13 cellular contexts compared by ENCODE assay signal in the genomic region with DNA sequence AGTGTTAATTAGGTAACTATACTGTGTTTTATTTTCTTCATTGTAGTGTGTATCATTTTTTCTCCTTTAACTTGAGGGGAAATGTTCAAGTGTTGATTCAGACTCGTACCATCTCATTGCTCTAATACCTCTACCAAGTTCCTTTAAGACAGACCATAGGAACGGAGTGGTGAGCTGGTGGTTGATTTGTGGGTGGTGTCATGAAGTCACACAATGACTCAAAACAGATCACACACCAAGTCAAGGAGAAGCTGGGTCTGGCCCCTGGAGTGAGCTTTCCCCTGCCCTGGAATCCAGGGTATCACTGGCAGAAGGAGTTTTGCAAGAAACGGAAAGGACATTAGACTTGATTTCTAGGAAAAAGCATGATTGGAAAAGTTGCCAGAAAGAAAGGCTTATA.
DNase-seq lines count a peak whose midpoint lies in the region; ATAC-seq, FAIRE-seq and TF ChIP-seq lines count a peak whose summit lies in the region.
"Had no signal": no experiment of that assay in that cellular context is flagged by ENCODE, and none has a peak within 500 bp of the region (broad histone marks: within the 10 kb centered on the region; RNA-seq: fewer than 3 reads in every experiment).

No MANE protein-coding gene starts in this region.

- POLR2A ChIA-PET in activated CD4-positive, alpha-beta memory T cell treated with anti-CD3 and anti-CD28 coated beads, Interleukin-2, amount 10 ng/mL, durations not matched to agents 7 days and 5 days (lab: Charles Lee): interaction anchor here (0.9 to 2.5 kb wide), 5 partner anchors 12 to 124 kb away, joined by 4 to 16 read pairs (median 6); no protein-coding TSS in a partner anchor

- intact Hi-C loops in left cardiac atrium (cut with DNase I): no loop called here

- CTCF ChIA-PET in activated CD4-positive, alpha-beta memory T cell treated with anti-CD3 and anti-CD28 coated beads, Interleukin-2, amount 10 ng/mL, durations not matched to agents 7 days and 5 days (lab: Charles Lee): interaction anchor here (0.9 to 8.2 kb wide), 5 partner anchors 17 to 125 kb away, joined by 3 to 263 read pairs (median 5); no protein-coding TSS in a partner anchor

- peak overlapping the region; percentile 39 for H3K4me2 ChIP-seq in hepatocyte
- H3K4me2 ChIP-seq: BLaER1 had no signal

- no peak overlapping the region for H3K4me3 Mint-ChIP-seq in activated CD4-positive, alpha-beta memory T cell treated with anti-CD3 and anti-CD28 coated beads, Interleukin-2, amount 10 ng/mL, durations not matched to agents 7 days and 5 days
- H3K4me3 Mint-ChIP-seq in stimulated activated effector memory CD8-positive, alpha-beta T cell treated with anti-CD3 and anti-CD28 coated beads, Interleukin-12 subunit alpha, Interleukin-12 subunit beta, amount 100 ng/mL, for 72 hours: no peak overlapping the region

- H3K27me3 ChIP-seq in right atrium auricular region (no peaks in the 10 kb centered on the region), hepatocyte (no peaks in the 10 kb centered on the region)
- H3K27me3 ChIP-seq: BLaER1, ovary, upper lobe of right lung had no signal

- no peaks in the 10 kb centered on the region for H3K79me2 ChIP-seq in hepatocyte

- peaks cover 59% of the 10 kb centered on the region for H3K4me1 Mint-ChIP-seq in activated CD4-positive, alpha-beta memory T cell treated with anti-CD3 and anti-CD28 coated beads, Interleukin-2, amount 10 ng/mL, durations not matched to agents 7 days and 5 days
- peaks cover 59% of the 10 kb centered on the region for H3K4me1 Mint-ChIP-seq in stimulated activated effector memory CD8-positive, alpha-beta T cell treated with anti-CD3 and anti-CD28 coated beads, Interleukin-12 subunit alpha, Interleukin-12 subunit beta, amount 100 ng/mL, for 72 hours

- WGBS in hepatocyte (ENCODE audit: low lambda C conversion rate, missing lambda C conversion rate): 46% methylated on average over 3 of the region's 3 CpGs

- peak; percentile 47 to 53 for ATAC-seq in left cardiac atrium
- ATAC-seq in stimulated activated effector memory CD8-positive, alpha-beta T cell treated with anti-CD3 and anti-CD28 coated beads, Interleukin-12 subunit alpha, Interleukin-12 subunit beta, amount 100 ng/mL, for 72 hours: peak; percentile 90
- no peak for ATAC-seq in GM18858 (IDR thresholded peaks at IDR 0.05; ENCODE audit: unreplicated experiment)
- ATAC-seq: upper lobe of right lung had no signal

- DNase-seq in left cardiac atrium (no peak), right atrium auricular region (ENCODE audit: low spot score) (no peak), hepatocyte (ENCODE audit: low spot score) (peak; percentile 28), GM12891 (ENCODE audit: insufficient read length, low spot score) (no peak), HuH-7 (ENCODE audit: low spot score) (no peak)
- DNase-seq in activated CD4-positive, alpha-beta memory T cell treated with anti-CD3 and anti-CD28 coated beads, Interleukin-2, amount 10 ng/mL, durations not matched to agents 7 days and 5 days: peak; percentile 81
- peak; percentile 45 to 84 for DNase-seq in stimulated activated effector memory CD8-positive, alpha-beta T cell treated with anti-CD3 and anti-CD28 coated beads, Interleukin-12 subunit alpha, Interleukin-12 subunit beta, amount 100 ng/mL, for 72 hours (ENCODE audit: low spot score in 2 of 2)
- DNase-seq: ovary, SW 1271, upper lobe of right lung had no signal

- H3K36me3 ChIP-seq in right atrium auricular region (no peaks in the 10 kb centered on the region), hepatocyte (replicated peaks; ENCODE audit: insufficient read depth, low read depth) (no peaks in the 10 kb centered on the region)
- H3K36me3 ChIP-seq: BLaER1, ovary, upper lobe of right lung had no signal

- H3K27ac Mint-ChIP-seq in activated CD4-positive, alpha-beta memory T cell treated with anti-CD3 and anti-CD28 coated beads, Interleukin-2, amount 10 ng/mL, durations not matched to agents 7 days and 5 days: peak overlapping the region; percentile 72
- H3K27ac Mint-ChIP-seq in stimulated activated effector memory CD8-positive, alpha-beta T cell treated with anti-CD3 and anti-CD28 coated beads, Interleukin-12 subunit alpha, Interleukin-12 subunit beta, amount 100 ng/mL, for 72 hours: peak overlapping the region; percentile 71

- no peaks in the 10 kb centered on the region for H3K27me3 Mint-ChIP-seq in activated CD4-positive, alpha-beta memory T cell treated with anti-CD3 and anti-CD28 coated beads, Interleukin-2, amount 10 ng/mL, durations not matched to agents 7 days and 5 days

- H3K27ac ChIP-seq in right atrium auricular region (no peak overlapping the region), hepatocyte (peak overlapping the region; percentile 61)
- H3K27ac ChIP-seq: BLaER1, ovary, upper lobe of right lung had no signal

- no peak for FAIRE-seq in GM12891 (lab: Jason Lieb, UNC)
- FAIRE-seq: frontal cortex had no signal

- TF ChIP-seq CTCF in right atrium auricular region (IDR thresholded peaks at IDR 0.05) (no peak), hepatocyte (IDR thresholded peaks at IDR 0.05; ENCODE audit: poor library complexity) (no peak)

- H3K4me3 ChIP-seq in right atrium auricular region (no peak overlapping the region), hepatocyte (no peak overlapping the region)
- H3K4me3 ChIP-seq: BLaER1, ovary, upper lobe of right lung had no signal

- no peaks in the 10 kb centered on the region for H4K20me1 ChIP-seq in hepatocyte (ENCODE audit: insufficient read depth, poor library complexity, severe bottlenecking)
- H4K20me1 ChIP-seq: BLaER1 had no signal

- no peaks in the 10 kb centered on the region for H3K9me2 ChIP-seq in hepatocyte (replicated peaks; ENCODE audit: insufficient read depth)

- H3K4me1 ChIP-seq in right atrium auricular region (peaks cover 0 to 6% of the 10 kb centered on the region in 2 donors), hepatocyte (ENCODE audit: insufficient read depth) (peaks cover 4% of the 10 kb centered on the region)
- H3K4me1 ChIP-seq: BLaER1, upper lobe of right lung had no signal

- H3K9me3 ChIP-seq in right atrium auricular region (no peaks in the 10 kb centered on the region), hepatocyte (ENCODE audit: low read depth) (no peaks in the 10 kb centered on the region)
- H3K9me3 ChIP-seq: BLaER1, ovary, upper lobe of right lung had no signal

- no peak for TF ChIP-seq POLR2A in GM12891 (IDR thresholded peaks at IDR 0.05; ENCODE audit: low read depth, low read length)

- peaks cover 14% of the 10 kb centered on the region for H3K36me3 Mint-ChIP-seq in activated CD4-positive, alpha-beta memory T cell treated with anti-CD3 and anti-CD28 coated beads, Interleukin-2, amount 10 ng/mL, durations not matched to agents 7 days and 5 days (ENCODE audit: low read depth)
- peaks cover 6% of the 10 kb centered on the region for H3K36me3 Mint-ChIP-seq in stimulated activated effector memory CD8-positive, alpha-beta T cell treated with anti-CD3 and anti-CD28 coated beads, Interleukin-12 subunit alpha, Interleukin-12 subunit beta, amount 100 ng/mL, for 72 hours

- H2AFZ ChIP-seq in hepatocyte: no peak overlapping the region

- H3K9me3 Mint-ChIP-seq in activated CD4-positive, alpha-beta memory T cell treated with anti-CD3 and anti-CD28 coated beads, Interleukin-2, amount 10 ng/mL, durations not matched to agents 7 days and 5 days: peaks cover 2% of the 10 kb centered on the region
- H3K9me3 Mint-ChIP-seq in stimulated activated effector memory CD8-positive, alpha-beta T cell treated with anti-CD3 and anti-CD28 coated beads, Interleukin-12 subunit alpha, Interleukin-12 subunit beta, amount 100 ng/mL, for 72 hours: peaks cover 2% of the 10 kb centered on the region

TF ChIP-seq in GM12891, 5 proteins besides CTCF, POLR2A, EP300 and RAD21:
- no peak for TF ChIP-seq POU2F2 (IDR thresholded peaks at IDR 0.05; ENCODE audit: low read depth, low read length)
- no peak for TF ChIP-seq SPI1 (IDR thresholded peaks at IDR 0.05; ENCODE audit: low read depth, low read length)
- TF ChIP-seq POLR2AphosphoS5 (IDR thresholded peaks at IDR 0.05; ENCODE audit: low read depth, low read length): no peak
- TF ChIP-seq TAF1 (IDR thresholded peaks at IDR 0.05; ENCODE audit: low read depth, low read length): no peak
- no peak for TF ChIP-seq PAX5 (IDR thresholded peaks at IDR 0.05; ENCODE audit: insufficient read depth, low read length, severe bottlenecking)

Comparison
In these comparisons a context has a peak if more than half of its experiments do, and no peak if none do; other contexts are left out.
1. DNase-seq: peak in activated CD4-positive, alpha-beta memory T cell treated with anti-CD3 and anti-CD28 coated beads, Interleukin-2, amount 10 ng/mL, durations not matched to agents 7 days and 5 days (single experiment), hepatocyte (single experiment) and stimulated activated effector memory CD8-positive, alpha-beta T cell treated with anti-CD3 and anti-CD28 coated beads, Interleukin-12 subunit alpha, Interleukin-12 subunit beta, amount 100 ng/mL, for 72 hours (2 of 2); none in left cardiac atrium (single experiment), right atrium auricular region (single experiment), GM12891 (single experiment) and HuH-7 (single experiment).